18 cellular contexts compared by ENCODE assay signal in the genomic region with DNA sequence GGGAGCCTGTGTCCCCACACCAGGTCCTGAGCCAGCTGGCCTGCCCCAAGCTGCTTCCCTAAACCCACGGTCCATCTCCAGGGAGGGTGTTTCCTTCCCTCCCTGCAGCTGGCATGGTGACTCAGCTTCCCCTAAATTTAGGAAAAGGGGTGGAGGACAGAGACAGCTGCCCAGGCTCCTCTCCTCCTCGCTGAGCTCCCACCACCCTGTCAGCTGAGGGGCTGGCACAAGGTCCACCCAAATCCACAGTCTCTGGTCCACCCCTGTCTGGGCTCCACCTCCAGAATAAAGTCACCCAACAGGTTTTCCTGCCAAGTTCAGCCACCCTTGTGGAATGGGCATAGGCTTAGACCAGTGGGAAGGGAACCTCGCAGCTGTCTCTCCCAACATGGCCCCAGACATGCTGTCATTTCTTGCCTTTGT.
DNase-seq lines count a peak whose midpoint lies in the region; ATAC-seq, FAIRE-seq and TF ChIP-seq lines count a peak whose summit lies in the region.
"Had no signal": no experiment of that assay in that cellular context is flagged by ENCODE, and none has a peak within 500 bp of the region (broad histone marks: within the 10 kb centered on the region; RNA-seq: fewer than 3 reads in every experiment).

No MANE protein-coding gene starts in this region.

- WGBS in lower leg skin, 2 donors: 37 to 66% methylated on average over 3 of the region's 3 CpGs

- H3K9ac ChIP-seq in subcutaneous abdominal adipose tissue (ENCODE audit: low read length in 5 of 5): peak overlapping the region in 1 of 5 donors; percentile 38

- no peak for FAIRE-seq in D721Med (lab: Jason Lieb, UNC)
- FAIRE-seq: small intestine had no signal

- DNase-seq in HuH-7.5 (ENCODE audit: low spot score): peak; percentile 28
- DNase-seq in epithelial cell of esophagus (ENCODE audit: low read depth): peak; percentile 42
- DNase-seq in lower leg skin (ENCODE audit: low spot score in 2 of 2): peak; percentile 51 to 90
- no peak for DNase-seq in activated effector memory CD4-positive, alpha-beta T cell treated with anti-CD3 and anti-CD28 coated beads, Interleukin-2, amount 50 U/mL, for 16 hours
- no peak for DNase-seq in NCI-H2029 (lab: John Stamatoyannopoulos, UW)
- DNase-seq in D721Med (ENCODE audit: insufficient read length, low spot score): no peak
- DNase-seq: activated CD4-positive, alpha-beta T cell treated with anti-CD3 and anti-CD28 coated beads for 1 hour; activated CD8-positive, alpha-beta memory T cell treated with anti-CD3 and anti-CD28 coated beads, Interleukin-2, amount 50 U/mL, for 4 hours; activated naive CD4-positive, alpha-beta T cell treated with anti-CD3 and anti-CD28 coated beads, Interleukin-2, amount 50 U/mL, for 16 hours; effector memory CD4-positive, alpha-beta T cell; KBM-7; mesenchymal stem cell; NCI-H1105 treated with DMSO at 0.1 percent for 48 hours had no signal

- no peak for TF ChIP-seq POLR2A in lower leg skin (IDR thresholded peaks at IDR 0.05)

- H3K27ac ChIP-seq in subcutaneous abdominal adipose tissue (ENCODE audit: low read depth, low read length): peak overlapping the region; percentile 92
- H3K27ac ChIP-seq: neutrophil had no signal

- H3K36me3 ChIP-seq in subcutaneous abdominal adipose tissue (ENCODE audit: control insufficient read depth in 5 of 5, insufficient read depth in 5 of 5, low read length in 5 of 5): peaks cover 17 to 90% (median 86%) of the 10 kb centered on the region in 5 donors
- H3K36me3 ChIP-seq: neutrophil had no signal

- H3K27me3 ChIP-seq in subcutaneous abdominal adipose tissue (ENCODE audit: control insufficient read depth in 5 of 5, insufficient read depth in 4 of 5, low read length in 5 of 5): no peaks in the 10 kb centered on the region

- no peak for ATAC-seq in HG02970 (IDR thresholded peaks at IDR 0.05; ENCODE audit: low FRiP score, unreplicated experiment)
- ATAC-seq: stimulated activated effector memory CD8-positive, alpha-beta T cell treated with anti-CD3 and anti-CD28 coated beads, Interleukin-12 subunit alpha, Interleukin-12 subunit beta, amount 100 ng/mL, for 72 hours had no signal

- H3K4me1 ChIP-seq in subcutaneous abdominal adipose tissue (ENCODE audit: control insufficient read depth in 5 of 5, insufficient read depth in 5 of 5, low read length in 5 of 5): peaks cover 25 to 98% (median 94%) of the 10 kb centered on the region in 5 donors

- H3K9me3 ChIP-seq in subcutaneous abdominal adipose tissue (ENCODE audit: control insufficient read depth in 5 of 5, low read length in 5 of 5): peaks cover 0 to 4% (median 3%) of the 10 kb centered on the region in 5 donors
- H3K9me3 ChIP-seq: neutrophil had no signal

- intact Hi-C loops in lower leg skin (cut with DNase I; ENCODE audit: low total_unique reads): no loop called here

- TF ChIP-seq CTCF in epithelial cell of esophagus (IDR thresholded peaks at IDR 0.05; ENCODE audit: insufficient read depth, low read depth, low read length, missing control alignments): no peak
- TF ChIP-seq CTCF in lower leg skin (IDR thresholded peaks at IDR 0.05): no peak
- no peak for TF ChIP-seq CTCF in D721Med (IDR thresholded peaks at IDR 0.05; ENCODE audit: insufficient read depth, missing control alignments)

- no peak overlapping the region for H3K4me3 ChIP-seq in epithelial cell of esophagus (ENCODE audit: low read length)
- H3K4me3 ChIP-seq in lower leg skin (ENCODE audit: low read depth, poor library complexity, severe bottlenecking): no peak overlapping the region
- no peak overlapping the region for H3K4me3 ChIP-seq in subcutaneous abdominal adipose tissue (ENCODE audit: low read depth in 1 of 5, low read length in 5 of 5)

Comparison
In these comparisons a context has a peak if more than half of its experiments do, and no peak if none do; other contexts are left out.
1. DNase-seq: peak in HuH-7.5 (single experiment), epithelial cell of esophagus (single experiment) and lower leg skin (2 of 2); none in activated effector memory CD4-positive, alpha-beta T cell treated with anti-CD3 and anti-CD28 coated beads, Interleukin-2, amount 50 U/mL, for 16 hours (single experiment), NCI-H2029 (single experiment) and D721Med (single experiment).